21 cellular contexts compared by ENCODE assay signal in the genomic region with DNA sequence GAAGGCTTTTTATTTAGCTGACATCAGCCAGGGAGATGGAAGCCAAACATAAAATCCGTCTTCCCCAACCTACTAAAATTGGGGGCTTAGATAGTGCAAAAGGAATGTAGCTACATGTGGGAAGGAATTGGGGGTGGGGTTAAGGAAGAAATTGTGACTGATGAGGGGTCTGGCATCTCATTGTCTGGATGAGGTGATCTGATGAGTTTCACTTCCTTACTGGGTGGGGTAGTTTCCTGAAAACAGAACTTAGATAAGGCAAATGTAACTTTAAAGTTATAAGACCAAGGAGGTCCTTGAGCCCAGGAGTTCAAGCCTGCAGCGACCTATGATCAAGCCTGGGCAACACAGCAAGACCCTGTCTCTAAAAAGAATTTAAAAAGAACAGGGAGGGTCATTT.
"Had no signal": no experiment of that assay in that cellular context is flagged by ENCODE, and none has a peak within 500 bp of the region (broad histone marks: within the 10 kb centered on the region; RNA-seq: fewer than 3 reads in every experiment).

No MANE protein-coding gene starts in this region.

- H3K27ac ChIP-seq: esophagus squamous epithelium, gastroesophageal sphincter, left ventricle myocardium inferior, lower lobe of right lung, parathyroid adenoma, spleen, tibial artery, upper lobe of left lung, vagina had no signal

- H3K27me3 ChIP-seq: esophagus squamous epithelium, gastroesophageal sphincter, tibial artery, upper lobe of left lung, vagina had no signal

- DNase-seq: dermis blood vessel endothelial cell; esophagus squamous epithelium; foreskin fibroblast; glutamatergic neuron; left cardiac atrium; left ventricle myocardium inferior; lower lobe of right lung; mesendoderm; naive B cell; occipital lobe; spleen; stimulated activated CD4-positive, alpha-beta T cell treated with anti-CD3 and anti-CD28 coated beads, Interleukin-15, amount 100 ng/mL, for 24 hours; stimulated activated CD4-positive, alpha-beta T cell treated with anti-CD3 and anti-CD28 coated beads, Interleukin-1b, Interleukin-23, amount 100 ng/mL, for 48 hours; stimulated activated CD4-positive, alpha-beta T cell treated with anti-CD3 and anti-CD28 coated beads, Interleukin-4, amount 100 ng/mL, for 24 hours; tibial artery; upper lobe of left lung had no signal

- H3K4me3 ChIP-seq: esophagus squamous epithelium, gastroesophageal sphincter, left ventricle myocardium inferior, lower lobe of right lung, spleen, tibial artery, upper lobe of left lung, vagina had no signal

- H2AFZ ChIP-seq: parathyroid adenoma had no signal

- H3K4me1 ChIP-seq: esophagus squamous epithelium, gastroesophageal sphincter, left ventricle myocardium inferior, lower lobe of right lung, parathyroid adenoma, spleen, tibial artery, upper lobe of left lung, vagina had no signal

- H3K9me3 ChIP-seq: esophagus squamous epithelium, gastroesophageal sphincter, tibial artery, vagina had no signal

- H3K79me2 ChIP-seq: parathyroid adenoma had no signal

- ATAC-seq: gastroesophageal sphincter; left cardiac atrium; lower lobe of right lung; sciatic nerve; stimulated activated memory B cell treated with anti-CD40 and anti-IgM and Interleukin-4, amounts not matched to agents 10 μg/mL and 1 μg/mL and 100 μg/mL, for 72 hours had no signal

- H3K36me3 ChIP-seq: esophagus squamous epithelium, gastroesophageal sphincter, left ventricle myocardium inferior, lower lobe of right lung, spleen, tibial artery, upper lobe of left lung, vagina had no signal
